In genomic region chr15:101498076-101498730, GRCh38 we compare ENCODE assay signal across 18 cellular contexts.
"Had no signal": no experiment of that assay in that cellular context is flagged by ENCODE, and none has a peak within 500 bp of the region (broad histone marks: within the 10 kb centered on the region; RNA-seq: fewer than 3 reads in every experiment).

No MANE protein-coding gene starts in this region.

- H3K9me3 ChIP-seq: body of pancreas, heart left ventricle, neutrophil, thyroid gland had no signal

- H3K4me1 ChIP-seq: thyroid gland had no signal

- H3K4me3 ChIP-seq: body of pancreas, heart left ventricle, lung, thyroid gland had no signal

- ATAC-seq: activated CD8-positive, alpha-beta T cell treated with anti-CD3 and anti-CD28 coated beads, Interleukin-2, amount 10 ng/mL, durations not matched to agents 7 days and 5 days; activated naive CD4-positive, alpha-beta T cell treated with anti-CD3 and anti-CD28 coated beads, Interleukin-2, amount 50 U/mL, for 72 hours; body of pancreas; naive thymus-derived CD8-positive, alpha-beta T cell; stimulated activated memory B cell treated with anti-CD40 and anti-IgM and Interleukin-4, amounts not matched to agents 10 μg/mL and 1 μg/mL and 100 μg/mL, for 72 hours; WTC11 had no signal

- DNase-seq: activated CD4-positive, alpha-beta T cell treated with anti-CD3 and anti-CD28 coated beads for 48 hours; activated CD8-positive, alpha-beta memory T cell treated with anti-CD3 and anti-CD28 coated beads, Interleukin-2, amount 50 U/mL, for 4 hours; activated gamma-delta T cell; amygdala; body of pancreas; effector CD8-positive, alpha-beta T cell; heart left ventricle; immature natural killer cell; naive thymus-derived CD8-positive, alpha-beta T cell; retina; stimulated activated CD4-positive, alpha-beta T cell treated with anti-CD3 and anti-CD28 coated beads, Interleukin-2, amount 100 ng/mL, for 48 hours; thyroid gland had no signal

- H3K27me3 ChIP-seq: thyroid gland had no signal

- H3K27ac ChIP-seq: neutrophil, thyroid gland had no signal

- H3K36me3 ChIP-seq: heart left ventricle, neutrophil, thyroid gland had no signal
